Comparison of ENCODE assay signal across 8 cellular contexts in genomic region chr11:102341844-102342318, GRCh38. TPM values are rescaled to one million over a fixed set of nuclear protein-coding genes. Genes with fewer than 3 reads are reported as not detected.
A peak's percentile ranks its signal among the peaks of the same experiment; 100 is the strongest.
DNase-seq lines count a peak whose midpoint lies in the region; ATAC-seq and FAIRE-seq lines count a peak whose summit lies in the region.

No MANE protein-coding gene starts in this region.

- H3K36me3 ChIP-seq in NT2/D1 (ENCODE audit: insufficient read depth, insufficient read length, low read length) = no peaks in the 10 kb centered on the region

- peak; percentile 98 for FAIRE-seq in HTR-8/SVneo (lab: Jason Lieb, UNC)

- no peak overlapping the region for H3K4me3 ChIP-seq in NT2/D1 (ENCODE audit: insufficient read length, low read depth)

- peak overlapping the region in 1 of 8 donors; percentile 3 for H3K4me3 Mint-ChIP-seq in naive B cell

- H3K4me1 Mint-ChIP-seq in naive B cell = peaks cover 23 to 37% (median 27%) of the 10 kb centered on the region in 3 donors

- no peak overlapping the region for H3K27ac ChIP-seq in epithelial cell of prostate
- no peak overlapping the region for H3K27ac ChIP-seq in substantia nigra (ENCODE audit: low read depth, low read length, poor library complexity, severe bottlenecking)

- peaks cover 0 to 5% of the 10 kb centered on the region in 2 donors for H3K36me3 Mint-ChIP-seq in naive B cell

- ATAC-seq in GM19468 (IDR thresholded peaks at IDR 0.05; ENCODE audit: extremely low read depth, unreplicated experiment) = peak; percentile 27
- peak; percentile 16 to 38 for ATAC-seq in naive B cell (ENCODE audit: low read depth in 2 of 2)

- no peak overlapping the region for H3K9ac ChIP-seq in NT2/D1 (ENCODE audit: insufficient read length, low read depth)

- DNase-seq in COLO829 (ENCODE audit: low spot score) = peak; percentile 75
- DNase-seq in HTR-8/SVneo (ENCODE audit: insufficient read length, low spot score) = peak; percentile 81
- DNase-seq in NT2/D1 (ENCODE audit: low read depth, low spot score) = peak; percentile 72
- peak; percentile 60 for DNase-seq in activated T-cell treated with anti-CD3 and anti-CD28 coated beads for 1 hour (ENCODE audit: low read depth)
- DNase-seq in epithelial cell of prostate (ENCODE audit: low read depth, low spot score) = peak; percentile 46
- peak; percentile 68 for DNase-seq in naive B cell
- DNase-seq in substantia nigra (lab: John Stamatoyannopoulos, UW) = peak in 39 of 49 donors; percentile 6 to 67 (median 40)

- H3K27me3 ChIP-seq in NT2/D1 (ENCODE audit: insufficient read depth, insufficient read length) = no peaks in the 10 kb centered on the region

- no peaks in the 10 kb centered on the region for H3K9me3 Mint-ChIP-seq in naive B cell

- no peaks in the 10 kb centered on the region for H3K9me3 ChIP-seq in NT2/D1 (ENCODE audit: insufficient read depth, low read length)

- H3K4me1 ChIP-seq in NT2/D1 (ENCODE audit: insufficient read depth, insufficient read length) = no peaks in the 10 kb centered on the region

- peak overlapping the region; percentile 1 to 98 (median 96) for H3K27ac Mint-ChIP-seq in naive B cell

- no peaks in the 10 kb centered on the region for H3K27me3 Mint-ChIP-seq in naive B cell

RNA-seq across cellular contexts. Expression of gene BIRC2, which starts 5.1 kb away (rescaled TPM):
- 10 to 100 TPM; 28.2 to 43.9 (median 35.6) TPM for polyA plus RNA-seq in naive B cell (ENCODE audit: low read depth in 6 of 6)

RNA-seq across cellular contexts. Expression of gene BIRC3, which starts 24.6 kb away (rescaled TPM):
- 100 to 1,000 TPM; 181 to 263 (median 232) TPM for polyA plus RNA-seq in naive B cell (ENCODE audit: low read depth in 6 of 6)
